ENCODE assay signal across 15 cellular contexts in the genomic region with DNA sequence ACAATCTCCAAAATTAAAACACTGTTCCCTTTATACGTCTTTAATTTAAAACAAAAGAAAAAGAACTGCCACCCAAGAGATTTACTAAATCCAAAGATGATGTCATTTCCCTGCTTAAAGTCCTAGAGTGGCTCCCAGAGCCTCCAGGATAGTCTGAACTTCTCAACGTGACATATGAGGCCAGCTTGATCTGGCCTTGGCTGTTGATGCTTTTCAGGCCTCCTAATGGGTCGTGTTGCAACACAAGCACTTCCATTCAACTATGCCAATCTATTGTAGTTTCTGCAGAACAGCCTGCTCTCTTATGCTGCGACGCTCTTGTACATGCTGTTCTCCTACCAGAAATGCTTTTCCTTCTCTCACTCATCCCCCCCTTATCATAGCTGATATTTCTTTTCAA. TPM values are rescaled to one million over a fixed set of nuclear protein-coding genes. Genes with fewer than 3 reads are reported as not detected.
DNase-seq lines count a peak whose midpoint lies in the region; ATAC-seq and TF ChIP-seq lines count a peak whose summit lies in the region.
"Had no signal": no experiment of that assay in that cellular context is flagged by ENCODE, and none has a peak within 500 bp of the region (broad histone marks: within the 10 kb centered on the region; RNA-seq: fewer than 3 reads in every experiment).

No MANE protein-coding gene starts in this region.

- DNase-seq in DMS153 (lab: John Stamatoyannopoulos, UW), result peak; percentile 56
- peak; percentile 44 for DNase-seq in NCI-H2029 (lab: John Stamatoyannopoulos, UW)
- peak; percentile 65 for DNase-seq in fibroblast of mammary gland (ENCODE audit: low read depth)
- DNase-seq in AG08396 (ENCODE audit: low spot score), result no peak
- no peak for DNase-seq in iPS-NIHi7 (ENCODE audit: extremely low spot score)
- no peak for DNase-seq in activated T-cell treated with anti-CD3 and anti-CD28 coated beads, Interleukin-2, amount 50 U/mL, for 72 hours
- no peak for DNase-seq in NAMALWA (ENCODE audit: low spot score)
- DNase-seq: activated naive CD4-positive, alpha-beta T cell treated with anti-CD3 and anti-CD28 coated beads, Interleukin-2, amount 10 ng/mL, durations not matched to agents 7 days and 5 days; MV-4-11; stimulated activated CD4-positive, alpha-beta T cell treated with anti-CD3 and anti-CD28 coated beads, Interleukin-4, amount 100 ng/mL, for 1 hour had no signal

- no peak overlapping the region for H3K4me3 ChIP-seq in fibroblast of mammary gland (ENCODE audit: control insufficient read depth, low read depth, low read length)
- H3K4me3 ChIP-seq: BLaER1 had no signal

- peaks cover 30% of the 10 kb centered on the region for H3K4me1 Mint-ChIP-seq in nephron
- no peaks in the 10 kb centered on the region for H3K4me1 Mint-ChIP-seq in activated T-cell treated with anti-CD3 and anti-CD28 coated beads, Interleukin-2, amount 50 U/mL, for 72 hours (ENCODE audit: low read depth)
- H3K4me1 Mint-ChIP-seq: activated naive CD4-positive, alpha-beta T cell treated with anti-CD3 and anti-CD28 coated beads, Interleukin-2, amount 10 ng/mL, durations not matched to agents 7 days and 5 days; stimulated activated memory B cell treated with anti-CD40 and anti-IgM and Interleukin-4, amounts not matched to agents 10 μg/mL and 1 μg/mL and 100 μg/mL, for 72 hours had no signal

- H3K27me3 Mint-ChIP-seq in nephron (ENCODE audit: low read depth), result peaks cover 12% of the 10 kb centered on the region
- H3K27me3 Mint-ChIP-seq in activated T-cell treated with anti-CD3 and anti-CD28 coated beads, Interleukin-2, amount 50 U/mL, for 72 hours (ENCODE audit: low read depth), result peaks cover 6% of the 10 kb centered on the region

- H3K4me3 Mint-ChIP-seq in nephron, result no peak overlapping the region
- H3K4me3 Mint-ChIP-seq in activated T-cell treated with anti-CD3 and anti-CD28 coated beads, Interleukin-2, amount 50 U/mL, for 72 hours, result no peak overlapping the region
- H3K4me3 Mint-ChIP-seq: activated naive CD4-positive, alpha-beta T cell treated with anti-CD3 and anti-CD28 coated beads, Interleukin-2, amount 10 ng/mL, durations not matched to agents 7 days and 5 days; stimulated activated memory B cell treated with anti-CD40 and anti-IgM and Interleukin-4, amounts not matched to agents 10 μg/mL and 1 μg/mL and 100 μg/mL, for 72 hours had no signal

- no peak for ATAC-seq in activated T-cell treated with anti-CD3 and anti-CD28 coated beads, Interleukin-2, amount 50 U/mL, for 72 hours (replicated peaks in 1 of 2)
- ATAC-seq: stimulated activated memory B cell treated with anti-CD40 and anti-IgM and Interleukin-4, amounts not matched to agents 10 μg/mL and 1 μg/mL and 100 μg/mL, for 72 hours had no signal

- no peak for TF ChIP-seq CTCF in fibroblast of mammary gland (conservative IDR thresholded peaks at IDR 0.05; ENCODE audit: control insufficient read depth, insufficient read depth, low read depth, low read length)
- no peak for TF ChIP-seq CTCF in nephron (IDR thresholded peaks at IDR 0.05; ENCODE audit: unreplicated experiment in 3 of 3)

- peaks cover 7% of the 10 kb centered on the region for H3K36me3 Mint-ChIP-seq in nephron (ENCODE audit: low read depth)
- no peaks in the 10 kb centered on the region for H3K36me3 Mint-ChIP-seq in activated T-cell treated with anti-CD3 and anti-CD28 coated beads, Interleukin-2, amount 50 U/mL, for 72 hours (ENCODE audit: insufficient read depth in 2 of 2)
- H3K36me3 Mint-ChIP-seq: activated naive CD4-positive, alpha-beta T cell treated with anti-CD3 and anti-CD28 coated beads, Interleukin-2, amount 10 ng/mL, durations not matched to agents 7 days and 5 days; stimulated activated memory B cell treated with anti-CD40 and anti-IgM and Interleukin-4, amounts not matched to agents 10 μg/mL and 1 μg/mL and 100 μg/mL, for 72 hours had no signal

- H3K9me3 Mint-ChIP-seq in nephron, result peaks cover 2% of the 10 kb centered on the region
- no peaks in the 10 kb centered on the region for H3K9me3 Mint-ChIP-seq in activated T-cell treated with anti-CD3 and anti-CD28 coated beads, Interleukin-2, amount 50 U/mL, for 72 hours
- H3K9me3 Mint-ChIP-seq: activated naive CD4-positive, alpha-beta T cell treated with anti-CD3 and anti-CD28 coated beads, Interleukin-2, amount 10 ng/mL, durations not matched to agents 7 days and 5 days; stimulated activated memory B cell treated with anti-CD40 and anti-IgM and Interleukin-4, amounts not matched to agents 10 μg/mL and 1 μg/mL and 100 μg/mL, for 72 hours had no signal

- peak overlapping the region in 2 of 3 experiments; percentile 3 to 53 for H3K27ac Mint-ChIP-seq in nephron
- no peak overlapping the region for H3K27ac Mint-ChIP-seq in activated T-cell treated with anti-CD3 and anti-CD28 coated beads, Interleukin-2, amount 50 U/mL, for 72 hours
- H3K27ac Mint-ChIP-seq: activated naive CD4-positive, alpha-beta T cell treated with anti-CD3 and anti-CD28 coated beads, Interleukin-2, amount 10 ng/mL, durations not matched to agents 7 days and 5 days; stimulated activated memory B cell treated with anti-CD40 and anti-IgM and Interleukin-4, amounts not matched to agents 10 μg/mL and 1 μg/mL and 100 μg/mL, for 72 hours had no signal

RNA-seq across cellular contexts. Expression of a gene that starts 35.7 kb away (rescaled TPM):
- not detected for total RNA-seq in activated T-cell treated with anti-CD3 and anti-CD28 coated beads, Interleukin-2, amount 50 U/mL, for 72 hours
- total RNA-seq: endothelial cell of umbilical vein, NCI-H460 had no signal

Comparison
In these comparisons a context has a peak if more than half of its experiments do, and no peak if none do; other contexts are left out.
1. DNase-seq: peak in DMS153 (single experiment), NCI-H2029 (single experiment) and fibroblast of mammary gland (single experiment); none in AG08396 (single experiment), iPS-NIHi7 (single experiment), activated T-cell treated with anti-CD3 and anti-CD28 coated beads, Interleukin-2, amount 50 U/mL, for 72 hours (0 of 2) and NAMALWA (single experiment).